ENCODE assay signal across 11 cellular contexts in genomic region chr20:35849726-35850125, GRCh38.
DNase-seq lines count a peak whose midpoint lies in the region; ATAC-seq and TF ChIP-seq lines count a peak whose summit lies in the region.
"Had no signal": no experiment of that assay in that cellular context is flagged by ENCODE, and none has a peak within 500 bp of the region (broad histone marks: within the 10 kb centered on the region; RNA-seq: fewer than 3 reads in every experiment).

No MANE protein-coding gene starts in this region.

- H3K27ac Mint-ChIP-seq in endodermal cell, result peak overlapping the region; percentile 6

- no peaks in the 10 kb centered on the region for H3K9me3 Mint-ChIP-seq in endodermal cell

- H3K36me3 ChIP-seq in SK-N-MC (ENCODE audit: insufficient read depth, low read length), result peaks cover 33% of the 10 kb centered on the region
- peaks cover 68% of the 10 kb centered on the region for H3K36me3 ChIP-seq in endodermal cell (ENCODE audit: control insufficient read depth, insufficient read depth, low read length)

- peaks cover 6% of the 10 kb centered on the region for H3K4me1 Mint-ChIP-seq in endodermal cell

- H3K9me3 ChIP-seq in SK-N-MC (ENCODE audit: low read depth, low read length) (no peaks in the 10 kb centered on the region), endodermal cell (ENCODE audit: control insufficient read depth, low read length) (no peaks in the 10 kb centered on the region)
- H3K9me3 ChIP-seq: stomach had no signal

- H3K27ac ChIP-seq in SK-N-MC, result 0 out of 2 replicates have a peak overlapping the region, but pooled peaks have one; percentile 36
- no peak overlapping the region for H3K27ac ChIP-seq in endodermal cell (ENCODE audit: low read depth, low read length)
- H3K27ac ChIP-seq: stomach had no signal

- in situ Hi-C loops in G401 (cut with HindIII; ENCODE audit: low sequenced_read_pairs), result no loop called here

- H3K27me3 ChIP-seq in endodermal cell (ENCODE audit: control insufficient read depth, insufficient read depth, low read length, poor library complexity, severe bottlenecking), result no peaks in the 10 kb centered on the region
- H3K27me3 ChIP-seq: stomach had no signal

- H3K4me3 ChIP-seq in SK-N-MC (no peak overlapping the region), endodermal cell (ENCODE audit: low read length) (no peak overlapping the region), retinal pigment epithelial cell (ENCODE audit: low read length) (no peak overlapping the region)
- H3K4me3 ChIP-seq: stomach had no signal

- no peak for ATAC-seq in GM21619 (IDR thresholded peaks at IDR 0.05; ENCODE audit: unreplicated experiment)
- ATAC-seq: HCT116 had no signal

- H3K4me1 ChIP-seq in endodermal cell (ENCODE audit: control insufficient read depth, insufficient read depth, low read length), result no peaks in the 10 kb centered on the region

- no peak overlapping the region for H3K4me3 Mint-ChIP-seq in endodermal cell

- no peak for TF ChIP-seq CTCF in endodermal cell (conservative IDR thresholded peaks at IDR 0.05)
- TF ChIP-seq CTCF in retinal pigment epithelial cell (conservative IDR thresholded peaks at IDR 0.05; ENCODE audit: low read depth, low read length), result no peak

- DNase-seq in G401 (ENCODE audit: low spot score) (peak; percentile 45), SK-N-MC (ENCODE audit: low read depth, low spot score) (no peak), endodermal cell (no peak), retinal pigment epithelial cell (ENCODE audit: low read depth) (peak; percentile 55), COR-L47 (lab: John Stamatoyannopoulos, UW) (no peak)
- no peak for DNase-seq in activated naive CD4-positive, alpha-beta T cell treated with Interleukin-2 at 50 U/mL for 16 hours
- DNase-seq: NCI-H1092, retina, stomach had no signal

- no peaks in the 10 kb centered on the region for H3K27me3 Mint-ChIP-seq in endodermal cell (ENCODE audit: insufficient read depth)

- no peak overlapping the region for H3K9ac ChIP-seq in SK-N-MC (ENCODE audit: insufficient read length)
- no peak overlapping the region for H3K9ac ChIP-seq in endodermal cell (ENCODE audit: extremely low read depth, low read length, poor library complexity, severe bottlenecking)

- 92 to 98% methylated on average over 4 of the region's 4 CpGs for WGBS in endodermal cell (ENCODE audit: insufficient coverage in 1 of 2, insufficient read length in 1 of 2), 2 experiments

- peaks cover 56% of the 10 kb centered on the region for H3K36me3 Mint-ChIP-seq in endodermal cell (ENCODE audit: low read depth)

Comparison
In these comparisons a context has a peak if more than half of its experiments do, and no peak if none do; other contexts are left out.
1. DNase-seq: peak in G401 (single experiment) and retinal pigment epithelial cell (single experiment); none in SK-N-MC (single experiment), endodermal cell (single experiment), COR-L47 (single experiment) and activated naive CD4-positive, alpha-beta T cell treated with Interleukin-2 at 50 U/mL for 16 hours (single experiment).